Comparison of ENCODE assay signal across 8 cellular contexts in the genomic region with DNA sequence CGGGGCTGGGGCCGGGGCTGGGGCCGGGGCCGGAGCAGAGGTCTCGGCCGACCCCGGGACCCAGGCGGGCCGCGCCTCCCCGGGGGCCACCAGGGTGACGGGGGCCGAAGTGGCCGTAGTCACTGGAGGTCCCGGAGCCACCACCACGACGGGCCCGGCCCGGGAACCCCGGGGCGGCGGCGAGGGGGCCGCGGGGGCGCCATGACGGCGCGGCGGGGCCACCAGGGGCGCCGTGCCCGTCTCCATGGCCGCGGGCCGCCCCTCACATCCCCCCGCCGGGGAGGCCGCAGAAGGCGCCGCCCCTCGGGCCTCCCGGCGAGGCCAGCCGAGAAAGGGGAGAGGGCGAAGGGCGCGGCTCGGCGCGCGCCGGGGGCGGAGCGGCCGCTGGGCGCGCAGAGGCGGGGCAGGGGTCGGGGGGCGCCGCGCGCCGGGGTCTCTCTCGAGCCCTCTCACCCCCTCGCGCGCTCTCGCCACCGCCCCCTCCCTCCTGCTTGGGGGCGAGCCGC. TPM values are rescaled to one million over a fixed set of nuclear protein-coding genes. Genes with fewer than 3 reads are reported as not detected.
DNase-seq lines count a peak whose midpoint lies in the region; ATAC-seq, FAIRE-seq and TF ChIP-seq lines count a peak whose summit lies in the region.

No MANE protein-coding gene starts in this region.

- POLR2A ChIA-PET in activated B cell treated with CpG ODN at 0.5 μM for 24 hours (lab: Charles Lee), result interaction anchor here (1.0 to 3.9 kb wide), 15 partner anchors 10 to 290 kb away, joined by 3 to 39 read pairs (median 7); partner anchors contain the start of genes CD2BP2, CORO1A, DCTPP1 and ITGAL

- no peaks in the 10 kb centered on the region for H3K27me3 Mint-ChIP-seq in activated B cell treated with CpG ODN at 0.5 μM for 24 hours

- FAIRE-seq in frontal cortex (lab: Jason Lieb, UNC), result no peak

- CTCF ChIA-PET in activated B cell treated with CpG ODN at 0.5 μM for 24 hours (lab: Charles Lee), result interaction anchor here (1.9 kb wide), 1 partner anchor 15 kb away, joined by 7 read pairs; the partner anchor contains the start of gene CD2BP2

- DNase-seq in GM12864 (ENCODE audit: low read depth), result no peak
- no peak for DNase-seq in HFF-Myc (ENCODE audit: extremely low read depth, low read depth)
- DNase-seq in activated B cell treated with CpG ODN at 0.5 μM for 24 hours, result no peak
- DNase-seq in iPS-NIHi11 (ENCODE audit: low spot score), result peak; percentile 87
- no peak for DNase-seq in testis
- no peak for DNase-seq in retina
- no peak for DNase-seq in stimulated activated naive CD4-positive, alpha-beta T cell treated with Interleukin-2 at 50 U/mL for 16 hours (lab: John Stamatoyannopoulos, UW)
- no peak for DNase-seq in frontal cortex (ENCODE audit: low spot score in 2 of 2)

- no peak for TF ChIP-seq POLR2A in testis (IDR thresholded peaks at IDR 0.05)

- H3K9me3 Mint-ChIP-seq in activated B cell treated with CpG ODN at 0.5 μM for 24 hours, result no peaks in the 10 kb centered on the region

- peak; percentile 0 for ATAC-seq in activated B cell treated with CpG ODN at 0.5 μM for 24 hours (ENCODE audit: low read depth)

- H3K36me3 ChIP-seq in testis (ENCODE audit: low read depth, missing control alignments), result no peaks in the 10 kb centered on the region

- intact Hi-C loops in activated B cell treated with CpG ODN at 0.5 μM for 24 hours (cut with micrococcal nuclease), result loop anchor here (1.0 to 10.0 kb wide), 10 partner anchors 8 to 775 kb away; partner anchors contain the start of genes CD2BP2, FBRS, SRCAP and ZNF48
- intact Hi-C loops in testis (cut with DNase I; ENCODE audit: low total_unique reads), result no loop called here

- H3K27me3 ChIP-seq in testis, result no peaks in the 10 kb centered on the region

- TF ChIP-seq CTCF in GM12864 (IDR thresholded peaks at IDR 0.05; ENCODE audit: low read depth, low read length, missing control alignments), result no peak
- no peak for TF ChIP-seq CTCF in HFF-Myc (IDR thresholded peaks at IDR 0.05; ENCODE audit: low read depth, low read length, missing control alignments)
- no peak for TF ChIP-seq CTCF in activated B cell treated with CpG ODN at 0.5 μM for 24 hours (IDR thresholded peaks at IDR 0.05)
- TF ChIP-seq CTCF in testis (IDR thresholded peaks at IDR 0.05), result peak in 1 of 3 experiments; percentile 6

- peaks cover 19% of the 10 kb centered on the region for H3K36me3 Mint-ChIP-seq in activated B cell treated with CpG ODN at 0.5 μM for 24 hours (ENCODE audit: low read depth)

- peaks cover 52% of the 10 kb centered on the region for H3K4me1 Mint-ChIP-seq in activated B cell treated with CpG ODN at 0.5 μM for 24 hours

- peak overlapping the region; percentile 82 for H3K4me3 Mint-ChIP-seq in activated B cell treated with CpG ODN at 0.5 μM for 24 hours

- 1% methylated on average over 48 of the region's 73 CpGs; no CpG with 5 or more reads in 1 of the 2 donors for WGBS in testis, 2 donors

- no peak overlapping the region for H3K27ac Mint-ChIP-seq in activated B cell treated with CpG ODN at 0.5 μM for 24 hours

- peak overlapping the region; percentile 85 for H3K4me3 ChIP-seq in GM12864 (ENCODE audit: low read depth, low read length)
- peak overlapping the region; percentile 88 for H3K4me3 ChIP-seq in HFF-Myc (replicated peaks; ENCODE audit: low read depth, low read length)
- H3K4me3 ChIP-seq in testis, result peak overlapping the region; percentile 82 to 87

- H3K4me1 ChIP-seq in testis, result peaks cover 26% of the 10 kb centered on the region

- H3K27ac ChIP-seq in testis, result peak overlapping the region; percentile 57 to 90

- no peaks in the 10 kb centered on the region for H3K9me3 ChIP-seq in testis

RNA-seq across cellular contexts. Expression of gene TBC1D10B, which starts 0.3 kb away (rescaled TPM):
- total RNA-seq in activated B cell treated with CpG ODN at 0.5 μM for 24 hours, result 46.3 and 50.2 TPM in 2 replicates
- 10 to 100 TPM; 60.5 to 64.0 TPM for total RNA-seq in testis
- polyA plus RNA-seq in testis (ENCODE audit: insufficient read depth, low read depth, low replicate concordance), result 86.2 TPM
- total RNA-seq in frontal cortex, result 25.3 TPM

RNA-seq across cellular contexts. Expression of gene MYL11, which starts 4.6 kb away (rescaled TPM):
- not detected in 2 replicates for total RNA-seq in activated B cell treated with CpG ODN at 0.5 μM for 24 hours
- total RNA-seq in testis, result 1 to 10 TPM; 2.5 to 4.2 TPM
- 18.5 TPM for polyA plus RNA-seq in testis (ENCODE audit: insufficient read depth, low read depth, low replicate concordance)
- not detected for total RNA-seq in frontal cortex

RNA-seq across cellular contexts. Expression of gene SEPTIN1, which starts 12.4 kb away (rescaled TPM):
- total RNA-seq in activated B cell treated with CpG ODN at 0.5 μM for 24 hours (192 and 199 TPM in 2 replicates), testis (1 to 10 TPM in 1 of 2 donors, under 1 TPM in 1; 0.63 to 2.4 TPM), frontal cortex (not detected)
- polyA plus RNA-seq in testis (ENCODE audit: insufficient read depth, low read depth, low replicate concordance), result 3.9 TPM

RNA-seq across cellular contexts. Expression of gene CD2BP2, which starts 14.9 kb away (rescaled TPM):
- total RNA-seq in activated B cell treated with CpG ODN at 0.5 μM for 24 hours (87.8 and 88.0 TPM in 2 replicates), testis (10 to 100 TPM; 32.8 to 39.5 TPM), frontal cortex (38.7 TPM)
- 52.5 TPM for polyA plus RNA-seq in testis (ENCODE audit: insufficient read depth, low read depth, low replicate concordance)

RNA-seq across cellular contexts. Expression of gene ZNF48, which starts 25.2 kb away (rescaled TPM):
- 11.7 and 13.0 TPM in 2 replicates for total RNA-seq in activated B cell treated with CpG ODN at 0.5 μM for 24 hours
- total RNA-seq in testis, result 1 to 10 TPM; 6.5 to 9.0 TPM
- 6.3 TPM for polyA plus RNA-seq in testis (ENCODE audit: insufficient read depth, low read depth, low replicate concordance)
- total RNA-seq in frontal cortex, result 39.9 TPM

Comparison
In these comparisons a context has a peak if more than half of its experiments do, and no peak if none do; other contexts are left out.
1. RNA of gene SEPTIN1, which starts 12.4 kb away (total RNA-seq): 192 to 199 TPM in activated B cell treated with CpG ODN at 0.5 μM for 24 hours; 0.63 to 2.4 TPM in testis and not detected in frontal cortex (single experiment); every median in the first group is over 10 times any median in the second.
2. Peak in every context shown above with its lines, with median percentiles within 50 percentile points of each other: H3K4me3 ChIP-seq.